ENCODE assay signal across 14 cellular contexts in the genomic region with DNA sequence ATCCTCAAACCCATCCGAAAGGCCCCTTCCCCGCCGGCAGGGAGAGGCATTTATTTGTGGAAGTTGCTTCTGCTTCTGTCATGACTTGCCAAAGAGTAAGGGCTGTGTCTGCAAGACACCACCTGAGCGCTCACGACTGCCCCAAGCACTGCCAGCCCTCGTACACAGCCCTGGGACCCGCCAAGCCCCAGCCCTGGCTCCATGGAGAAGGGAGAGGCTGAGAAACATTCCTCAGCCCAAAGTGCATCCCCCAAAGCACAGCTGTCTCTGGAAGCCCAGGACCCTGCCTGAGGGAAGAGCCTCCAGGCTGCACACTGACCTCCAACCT. TPM values are rescaled to one million over a fixed set of nuclear protein-coding genes. Genes with fewer than 3 reads are reported as not detected.
A peak's percentile ranks its signal among the peaks of the same experiment; 100 is the strongest.
DNase-seq lines count a peak whose midpoint lies in the region; ATAC-seq and TF ChIP-seq lines count a peak whose summit lies in the region.
"Had no signal": no experiment of that assay in that cellular context is flagged by ENCODE, and none has a peak within 500 bp of the region (broad histone marks: within the 10 kb centered on the region; RNA-seq: fewer than 3 reads in every experiment).

No MANE protein-coding gene starts in this region.

- H4K20me1 ChIP-seq in SK-N-SH (ENCODE audit: insufficient read depth): no peaks in the 10 kb centered on the region

- H3K4me1 ChIP-seq in SK-N-SH (ENCODE audit: control insufficient read depth in 1 of 2, insufficient read depth in 2 of 2, low read depth in 1 of 2, low read length in 1 of 2) (peaks cover 0 to 14% of the 10 kb centered on the region in 2 experiments; a peak in 1 of 4 replicates), Panc1 (ENCODE audit: control insufficient read depth, insufficient read depth, low read length) (peaks cover 17% of the 10 kb centered on the region), skeletal muscle tissue (ENCODE audit: control insufficient read depth in 3 of 3, insufficient read depth in 3 of 3, low read length in 3 of 3) (peaks cover 16 to 22% (median 18%) of the 10 kb centered on the region in 3 donors), BE2C (no peaks in the 10 kb centered on the region)

- WGBS in SK-N-SH (ENCODE audit: low lambda C conversion rate): 53% methylated on average over 6 of the region's 7 CpGs

- peak; percentile 5; the same call in 2 of the 3 replicates for ATAC-seq in SK-N-SH treated with all-trans-retinoic acid at 6 μM for 48 hours
- peak; percentile 20; the same call in 1 of the 2 replicates for ATAC-seq in Panc1
- peak; percentile 2 for ATAC-seq in left colon

- no peak for TF ChIP-seq CTCF in SK-N-SH (IDR thresholded peaks at IDR 0.05)
- TF ChIP-seq CTCF in Panc1 (IDR thresholded peaks at IDR 0.05): no peak
- no peak for TF ChIP-seq CTCF in BE2C (IDR thresholded peaks at IDR 0.05; ENCODE audit: low read depth, low read length)

- H3K9me2 ChIP-seq in SK-N-SH: no peaks in the 10 kb centered on the region

- H2AFZ ChIP-seq in SK-N-SH (ENCODE audit: low read depth): no peak overlapping the region
- H2AFZ ChIP-seq: PC-9 had no signal

- no peaks in the 10 kb centered on the region for H3K27me3 ChIP-seq in SK-N-SH (ENCODE audit: insufficient read depth)
- H3K27me3 ChIP-seq in Panc1 (ENCODE audit: control insufficient read depth, insufficient read depth, low read length): no peaks in the 10 kb centered on the region
- H3K27me3 ChIP-seq in skeletal muscle tissue (ENCODE audit: control insufficient read depth in 3 of 3, insufficient read depth in 3 of 3, low read length in 3 of 3): peaks cover 0 to 7% (median 3%) of the 10 kb centered on the region in 3 donors
- no peaks in the 10 kb centered on the region for H3K27me3 ChIP-seq in BE2C

- H3K79me2 ChIP-seq in SK-N-SH (ENCODE audit: insufficient read depth): 0 out of 2 replicates have a peak, but pooled peaks cover 4% of the 10 kb centered on the region

- intact Hi-C loops in Panc1 (cut with micrococcal nuclease; ENCODE audit: unreplicated experiment): loop anchor here (2.0 kb wide), 1 partner anchor 166 kb away; no protein-coding TSS in a partner anchor
- intact Hi-C loops in left colon (cut with DNase I, micrococcal nuclease): loop anchor here in 1 of 2 donors (5.0 kb wide), 2 partner anchors 51 to 131 kb away; no protein-coding TSS in a partner anchor

- POLR2A ChIA-PET in SK-N-SH (lab: Yijun Ruan, JAX) (interaction anchor here (0.7 kb wide), 1 partner anchor 165 kb away, joined by 4 read pairs; no protein-coding TSS in a partner anchor), Panc1 (lab: Charles Lee) (no interaction called here)

- H3K4me2 ChIP-seq in SK-N-SH: no peak overlapping the region
- H3K4me2 ChIP-seq: PC-9 had no signal

- TF ChIP-seq RAD21 in SK-N-SH (IDR thresholded peaks at IDR 0.05; ENCODE audit: low read length): no peak

- no peak for TF ChIP-seq EP300 in SK-N-SH (IDR thresholded peaks at IDR 0.05; ENCODE audit: borderline replicate concordance in 1 of 2, low read depth in 1 of 2, low read length in 1 of 2)

- DNase-seq in SK-N-SH: no peak
- DNase-seq in Panc1 (ENCODE audit: low read depth, low spot score): no peak
- no peak for DNase-seq in left colon
- no peak for DNase-seq in anterior cingulate cortex (lab: John Stamatoyannopoulos, UW)
- DNase-seq in stimulated activated naive CD4-positive, alpha-beta T cell (lab: John Stamatoyannopoulos, UW): no peak
- DNase-seq in BE2C: no peak
- DNase-seq: DMS 273 treated with DMSO at 0.1 percent for 48 hours, NCI-H2107 had no signal

- H3K36me3 ChIP-seq in SK-N-SH (replicated peaks in 1 of 2; ENCODE audit: control insufficient read depth in 1 of 2, insufficient read depth in 2 of 2, low read length in 1 of 2) (no peaks in the 10 kb centered on the region), Panc1 (ENCODE audit: control insufficient read depth, insufficient read depth, low read length) (no peaks in the 10 kb centered on the region), skeletal muscle tissue (ENCODE audit: control insufficient read depth in 3 of 3, insufficient read depth in 3 of 3, low read length in 3 of 3) (peaks cover 0 to 3% (median 0%) of the 10 kb centered on the region in 3 donors), BE2C (no peaks in the 10 kb centered on the region)
- H3K36me3 ChIP-seq: SJSA1 had no signal

- H3K9me3 ChIP-seq in SK-N-SH (no peaks in the 10 kb centered on the region), Panc1 (ENCODE audit: control insufficient read depth, insufficient read depth, low read depth, low read length) (no peaks in the 10 kb centered on the region), skeletal muscle tissue (ENCODE audit: control insufficient read depth in 3 of 3, low read length in 3 of 3) (no peaks in the 10 kb centered on the region), BE2C (no peaks in the 10 kb centered on the region)
- H3K9me3 ChIP-seq: SJSA1 had no signal

- no TSS peak for BruUV-seq in Panc1 (replicated peaks; lab: Mats Ljungman, UMichigan)

- H3F3A ChIP-seq in SK-N-SH (replicated peaks; ENCODE audit: insufficient read depth): no peaks in the 10 kb centered on the region

- H3K4me3 ChIP-seq in SK-N-SH (ENCODE audit: low read depth in 2 of 2, low read length in 1 of 2) (no peak overlapping the region), Panc1 (ENCODE audit: low read depth in 2 of 2, low read length in 2 of 2) (no peak overlapping the region), skeletal muscle tissue (ENCODE audit: low read length in 3 of 3) (no peak overlapping the region), BE2C (ENCODE audit: low read depth, low read length) (no peak overlapping the region)
- H3K4me3 ChIP-seq: PC-9, SJSA1 had no signal

- no peak overlapping the region for H3K27ac ChIP-seq in SK-N-SH (ENCODE audit: low read depth in 2 of 2, low read length in 1 of 2)
- no peak overlapping the region for H3K27ac ChIP-seq in Panc1 (ENCODE audit: low read length)
- no peak overlapping the region for H3K27ac ChIP-seq in skeletal muscle tissue (ENCODE audit: low read depth, low read length)
- H3K27ac ChIP-seq: 22Rv1, PC-9, SJSA1 had no signal

- in situ Hi-C loops in Panc1 (cut with HindIII; ENCODE audit: low pct_unique_long_range_greater_than_20kb, low sequenced_read_pairs): no loop called here

- CTCF ChIA-PET in SK-N-SH (lab: Yijun Ruan, JAX): interaction anchor here (0.6 to 6.4 kb wide), 49 partner anchors 10 to 484 kb away, joined by 3 to 78 read pairs (median 5); no protein-coding TSS in a partner anchor
- CTCF ChIA-PET in Panc1 (lab: Charles Lee): interaction anchor here (0.9 to 2.2 kb wide), 8 partner anchors 20 to 166 kb away, joined by 3 to 24 read pairs (median 10); no protein-coding TSS in a partner anchor

- H3K9ac ChIP-seq in SK-N-SH (no peak overlapping the region), skeletal muscle tissue (ENCODE audit: low read depth in 1 of 3, low read length in 3 of 3) (peak overlapping the region in 2 of 3 donors; percentile 45)

TF ChIP-seq in SK-N-SH treated with all-trans-retinoic acid at 6 μM for 48 hours, 23 proteins besides CTCF, POLR2A, EP300 and RAD21 (continues in another document):
- TF ChIP-seq OSR1 (CRISPR knock-in tag; IDR thresholded peaks at IDR 0.05) (no peak), TOX (CRISPR knock-in tag; IDR thresholded peaks at IDR 0.05; ENCODE audit: borderline replicate concordance) (no peak), ISL1 (CRISPR knock-in tag; IDR thresholded peaks at IDR 0.05) (no peak), ZNF565 (CRISPR knock-in tag; conservative IDR thresholded peaks at IDR 0.05; ENCODE audit: low read depth) (no peak), ZC3H10 (CRISPR knock-in tag; IDR thresholded peaks at IDR 0.05) (no peak), RARB (CRISPR knock-in tag; IDR thresholded peaks at IDR 0.05) (no peak), BACH2 (CRISPR knock-in tag; IDR thresholded peaks at IDR 0.05; ENCODE audit: borderline replicate concordance) (no peak)

TF ChIP-seq in SK-N-SH, 30 proteins besides CTCF, POLR2A, EP300 and RAD21 (continues in another document):
- no peak for TF ChIP-seq TCF12 (IDR thresholded peaks at IDR 0.05)
- no peak for TF ChIP-seq RFX5 (IDR thresholded peaks at IDR 0.05; ENCODE audit: low read length)

RNA-seq across cellular contexts. Expression of a gene that starts 6.3 kb away (rescaled TPM):
- 25.9 and 35.5 TPM in 2 replicates for polyA plus RNA-seq in SK-N-SH (2012; rRNA removed)
- polyA plus RNA-seq in SK-N-SH (2012; cell fraction: cytosol; rRNA removed): 28.6 and 33.3 TPM in 2 replicates
- 17.7 and 20.1 TPM in 2 replicates for polyA plus RNA-seq in SK-N-SH (2012; cell fraction: nucleus; rRNA removed)
- 57.5 TPM for total RNA-seq in Panc1 (2021; ENCODE audit: unreplicated experiment)
- polyA plus RNA-seq in Panc1 (2012; ENCODE audit: insufficient read length): 93.0 TPM
- total RNA-seq in left colon: 10 to 100 TPM; 88.5 to 93.9 TPM
- total RNA-seq in skeletal muscle tissue: 17.2 TPM
- 35.9 TPM for polyA plus RNA-seq in BE2C (2012; ENCODE audit: insufficient read depth, insufficient read length, low read depth)

RNA-seq across cellular contexts. Expression of a gene that starts 7.2 kb away (rescaled TPM):
- 5.8 and 7.6 TPM in 2 replicates for polyA plus RNA-seq in SK-N-SH (2012; rRNA removed)
- polyA plus RNA-seq in SK-N-SH (2012; cell fraction: cytosol; rRNA removed): 1.3 and 2.9 TPM in 2 replicates
- polyA plus RNA-seq in SK-N-SH (2012; cell fraction: nucleus; rRNA removed): 28.9 and 39.7 TPM in 2 replicates
- total RNA-seq in Panc1 (2021; ENCODE audit: unreplicated experiment): 32.6 TPM
- 35.5 TPM for polyA plus RNA-seq in Panc1 (2012; ENCODE audit: insufficient read length)
- total RNA-seq in left colon: 1 to 10 TPM; 6.3 to 8.2 TPM
- total RNA-seq in skeletal muscle tissue: 10.4 TPM
- 0.93 TPM for polyA plus RNA-seq in BE2C (2012; ENCODE audit: insufficient read depth, insufficient read length, low read depth)

RNA-seq across cellular contexts. Expression of a gene that starts 31.4 kb away (rescaled TPM):
- polyA plus RNA-seq in SK-N-SH (2012; rRNA removed): 61.9 and 67.8 TPM in 2 replicates
- polyA plus RNA-seq in SK-N-SH (2012; cell fraction: cytosol; rRNA removed): 33.1 and 45.1 TPM in 2 replicates
- 172 and 188 TPM in 2 replicates for polyA plus RNA-seq in SK-N-SH (2012; cell fraction: nucleus; rRNA removed)
- total RNA-seq in Panc1 (2021; ENCODE audit: unreplicated experiment) (27.1 TPM), left colon (10 to 100 TPM; 20.1 to 23.6 TPM), skeletal muscle tissue (13.0 TPM)
- polyA plus RNA-seq in Panc1 (2012; ENCODE audit: insufficient read length): 31.8 TPM
- polyA plus RNA-seq in BE2C (2012; ENCODE audit: insufficient read depth, insufficient read length, low read depth): 33.7 TPM

RNA-seq across cellular contexts. Expression of a gene that starts 33.8 kb away (rescaled TPM):
- polyA plus RNA-seq in SK-N-SH (2012; rRNA removed): 0.21 and 0.64 TPM in 2 replicates
- 0.28 and 0.41 TPM in 2 replicates for polyA plus RNA-seq in SK-N-SH (2012; cell fraction: cytosol; rRNA removed)
- 1.4 and 1.8 TPM in 2 replicates for polyA plus RNA-seq in SK-N-SH (2012; cell fraction: nucleus; rRNA removed)
- total RNA-seq in Panc1 (2021; ENCODE audit: unreplicated experiment) (4.7 TPM), left colon (under 1 TPM; 0.11 to 0.70 TPM), skeletal muscle tissue (not detected)
- polyA plus RNA-seq in Panc1 (2012; ENCODE audit: insufficient read length): 3.2 TPM
- polyA plus RNA-seq in BE2C (2012; ENCODE audit: insufficient read depth, insufficient read length, low read depth): 3.6 TPM
- polyA plus RNA-seq: BJ had no signal
